ENCODE assay signal across 8 cellular contexts in the genomic region with DNA sequence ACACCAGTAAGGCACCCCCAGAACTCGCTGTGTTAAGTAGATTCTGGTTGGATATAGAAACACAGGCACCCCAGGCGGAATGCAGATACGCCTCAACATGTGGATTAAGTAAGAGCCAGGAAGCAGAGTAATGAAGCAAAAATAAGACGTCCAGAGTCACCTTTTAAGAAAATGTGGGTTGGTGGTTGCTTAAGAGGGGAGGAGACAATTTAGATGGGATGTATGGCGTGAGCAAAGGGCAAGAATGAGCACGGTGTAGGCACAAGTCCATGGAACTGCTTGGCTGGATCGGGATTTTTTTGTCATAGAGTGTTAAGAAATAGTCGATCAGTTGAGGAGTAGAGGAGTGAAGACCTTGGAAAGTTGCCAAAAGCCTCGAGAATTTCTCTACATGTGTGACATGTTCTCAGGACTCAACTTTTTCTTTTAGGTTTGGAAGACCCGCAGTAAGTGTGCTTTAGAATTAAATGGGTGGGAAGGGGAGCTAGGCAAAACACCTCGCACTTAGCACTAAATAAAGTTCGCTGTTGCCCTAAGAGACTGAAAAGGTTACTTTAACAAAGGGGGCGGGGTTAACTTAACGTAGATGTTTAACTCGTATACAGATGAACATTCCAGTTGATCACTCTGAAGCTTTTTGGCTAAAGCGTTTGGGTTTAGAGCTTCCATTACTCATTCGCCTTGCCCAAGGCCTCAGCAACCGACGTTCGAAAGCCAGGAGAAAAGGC. TPM values are rescaled to one million over a fixed set of nuclear protein-coding genes. Genes with fewer than 3 reads are reported as not detected.
DNase-seq lines count a peak whose midpoint lies in the region; ATAC-seq and TF ChIP-seq lines count a peak whose summit lies in the region.

No MANE protein-coding gene starts in this region.

- TF ChIP-seq CTCF in fibroblast of pulmonary artery (IDR thresholded peaks at IDR 0.05; ENCODE audit: low read length, missing control alignments): no peak

- no peaks in the 10 kb centered on the region for H3K9me3 ChIP-seq in SK-N-MC (ENCODE audit: low read depth, low read length)

- H3K4me3 ChIP-seq in SK-N-MC (peak overlapping the region; percentile 73), fibroblast of pulmonary artery (replicated peaks; ENCODE audit: low read depth, low read length) (peak overlapping the region; percentile 82), skeletal muscle cell (ENCODE audit: low read depth, low read length) (peak overlapping the region; percentile 88)

- H3K9ac ChIP-seq in SK-N-MC (ENCODE audit: insufficient read length): peak overlapping the region; percentile 50

- H3K27ac ChIP-seq in SK-N-MC: peak overlapping the region; percentile 75

- DNase-seq in activated CD4-positive, CD25-positive, alpha-beta regulatory T cell (lab: John Stamatoyannopoulos, UW): no peak
- DNase-seq in SK-N-MC (ENCODE audit: low read depth, low spot score) (peak; percentile 14), fibroblast of pulmonary artery (ENCODE audit: low read depth) (no peak), skeletal muscle cell (ENCODE audit: low read depth) (no peak), GM19240 (ENCODE audit: insufficient read length, low spot score) (no peak), dermis blood vessel endothelial cell (no peak), posterior vena cava (ENCODE audit: low spot score) (no peak)

- ATAC-seq in activated CD4-positive, CD25-positive, alpha-beta regulatory T cell treated with anti-CD3 and anti-CD28 coated beads, Interleukin-2, amount 50 U/mL, for 24 hours: peak; percentile 44 to 49

- H3K36me3 ChIP-seq in SK-N-MC (ENCODE audit: insufficient read depth, low read length): no peaks in the 10 kb centered on the region

- intact Hi-C loops in posterior vena cava (cut with DNase I): no loop called here

RNA-seq across cellular contexts. Expression of a gene that starts 0.7 kb away (rescaled TPM):
- total RNA-seq in dermis blood vessel endothelial cell (32.9 and 34.7 TPM in 2 replicates), posterior vena cava (10 to 100 TPM; 23.5 to 23.6 TPM)
